1 cellular context compared by ENCODE assay signal in the genomic region with DNA sequence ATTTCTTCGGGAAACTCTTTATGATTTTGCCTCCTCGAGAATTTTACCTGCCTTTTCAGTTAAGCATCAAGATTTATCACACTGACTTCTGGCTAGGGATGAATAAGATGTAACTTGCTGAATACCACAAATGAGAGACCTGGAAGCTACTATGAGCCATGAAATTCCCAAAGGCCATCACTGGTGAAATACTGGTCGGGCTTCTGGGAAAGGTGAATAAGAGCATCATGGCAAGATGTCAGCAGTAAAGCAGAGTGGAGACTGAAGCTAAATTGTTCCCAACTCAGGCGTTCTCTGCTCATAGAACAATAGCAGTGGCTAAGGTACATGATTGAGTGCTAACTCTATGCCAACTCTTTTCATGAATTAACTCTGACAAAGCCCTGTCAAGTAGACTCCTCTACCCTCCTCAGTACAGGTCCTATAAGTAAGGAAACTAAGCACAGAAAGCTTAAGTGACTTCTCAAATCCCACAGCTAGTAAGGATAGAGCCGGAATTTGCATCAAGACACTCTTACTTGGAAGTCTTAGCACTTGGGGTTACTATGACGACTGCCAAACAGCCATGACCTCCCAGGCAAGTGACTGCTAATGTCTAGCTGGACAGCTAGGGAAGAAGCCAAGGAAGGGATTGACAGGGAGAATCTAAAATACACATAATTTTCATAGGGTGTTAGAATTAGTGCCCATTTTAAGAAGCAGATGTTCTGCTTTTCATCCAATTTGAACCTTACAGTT.
TF ChIP-seq lines count a peak whose summit lies in the region.

No MANE protein-coding gene starts in this region.

TF ChIP-seq in GM23338, 12 proteins besides CTCF, POLR2A, EP300 and RAD21 (continued from another document):
- TF ChIP-seq, protein P1, sequence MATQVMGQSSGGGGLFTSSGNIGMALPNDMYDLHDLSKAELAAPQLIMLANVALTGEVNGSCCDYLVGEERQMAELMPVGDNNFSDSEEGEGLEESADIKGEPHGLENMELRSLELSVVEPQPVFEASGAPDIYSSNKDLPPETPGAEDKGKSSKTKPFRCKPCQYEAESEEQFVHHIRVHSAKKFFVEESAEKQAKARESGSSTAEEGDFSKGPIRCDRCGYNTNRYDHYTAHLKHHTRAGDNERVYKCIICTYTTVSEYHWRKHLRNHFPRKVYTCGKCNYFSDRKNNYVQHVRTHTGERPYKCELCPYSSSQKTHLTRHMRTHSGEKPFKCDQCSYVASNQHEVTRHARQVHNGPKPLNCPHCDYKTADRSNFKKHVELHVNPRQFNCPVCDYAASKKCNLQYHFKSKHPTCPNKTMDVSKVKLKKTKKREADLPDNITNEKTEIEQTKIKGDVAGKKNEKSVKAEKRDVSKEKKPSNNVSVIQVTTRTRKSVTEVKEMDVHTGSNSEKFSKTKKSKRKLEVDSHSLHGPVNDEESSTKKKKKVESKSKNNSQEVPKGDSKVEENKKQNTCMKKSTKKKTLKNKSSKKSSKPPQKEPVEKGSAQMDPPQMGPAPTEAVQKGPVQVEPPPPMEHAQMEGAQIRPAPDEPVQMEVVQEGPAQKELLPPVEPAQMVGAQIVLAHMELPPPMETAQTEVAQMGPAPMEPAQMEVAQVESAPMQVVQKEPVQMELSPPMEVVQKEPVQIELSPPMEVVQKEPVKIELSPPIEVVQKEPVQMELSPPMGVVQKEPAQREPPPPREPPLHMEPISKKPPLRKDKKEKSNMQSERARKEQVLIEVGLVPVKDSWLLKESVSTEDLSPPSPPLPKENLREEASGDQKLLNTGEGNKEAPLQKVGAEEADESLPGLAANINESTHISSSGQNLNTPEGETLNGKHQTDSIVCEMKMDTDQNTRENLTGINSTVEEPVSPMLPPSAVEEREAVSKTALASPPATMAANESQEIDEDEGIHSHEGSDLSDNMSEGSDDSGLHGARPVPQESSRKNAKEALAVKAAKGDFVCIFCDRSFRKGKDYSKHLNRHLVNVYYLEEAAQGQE (IDR thresholded peaks at IDR 0.05; ENCODE audit: unreplicated experiment): no peak
